In genomic region chr2:231384970-231385369, GRCh38 we compare ENCODE assay signal across 16 cellular contexts. TPM values are rescaled to one million over a fixed set of nuclear protein-coding genes. Genes with fewer than 3 reads are reported as not detected.
DNase-seq lines count a peak whose midpoint lies in the region; FAIRE-seq and TF ChIP-seq lines count a peak whose summit lies in the region.
"Had no signal": no experiment of that assay in that cellular context is flagged by ENCODE, and none has a peak within 500 bp of the region (broad histone marks: within the 10 kb centered on the region; RNA-seq: fewer than 3 reads in every experiment).

No MANE protein-coding gene starts in this region.

- in situ Hi-C loops in G401 (cut with HindIII; ENCODE audit: low sequenced_read_pairs), result no loop called here

- no peaks in the 10 kb centered on the region for H3K27me3 ChIP-seq in endodermal cell (ENCODE audit: control insufficient read depth, insufficient read depth, low read length, poor library complexity, severe bottlenecking)

- H3K9ac ChIP-seq in endodermal cell (ENCODE audit: extremely low read depth, low read length, poor library complexity, severe bottlenecking), result no peak overlapping the region

- TF ChIP-seq CTCF in D721Med (IDR thresholded peaks at IDR 0.05; ENCODE audit: insufficient read depth, missing control alignments) (no peak), HFFc6 (IDR thresholded peaks at IDR 0.05) (no peak), endodermal cell (conservative IDR thresholded peaks at IDR 0.05) (no peak)

- no peaks in the 10 kb centered on the region for H3K36me3 ChIP-seq in endodermal cell (ENCODE audit: control insufficient read depth, insufficient read depth, low read length)

- H3K27ac ChIP-seq in endodermal cell (ENCODE audit: low read depth, low read length), result no peak overlapping the region
- H3K27ac ChIP-seq: A549, C4-2B had no signal

- H3K4me3 Mint-ChIP-seq in HFFc6, result no peak overlapping the region
- peak overlapping the region in 3 of 5 donors; percentile 21 to 29 (median 27) for H3K4me3 Mint-ChIP-seq in immature natural killer cell
- H3K4me3 Mint-ChIP-seq in endodermal cell, result no peak overlapping the region

- no peak overlapping the region for H3K4me3 ChIP-seq in endodermal cell (ENCODE audit: low read length)
- H3K4me3 ChIP-seq: A549 had no signal

- H3K4me1 ChIP-seq in endodermal cell (ENCODE audit: control insufficient read depth, insufficient read depth, low read length), result peaks cover 2% of the 10 kb centered on the region

- H3K36me3 Mint-ChIP-seq in HFFc6 (ENCODE audit: low read depth) (peaks cover 30% of the 10 kb centered on the region), immature natural killer cell (no peaks in the 10 kb centered on the region), endodermal cell (ENCODE audit: low read depth) (no peaks in the 10 kb centered on the region)

- H3K27ac Mint-ChIP-seq in HFFc6, result no peak overlapping the region
- H3K27ac Mint-ChIP-seq in immature natural killer cell, result peak overlapping the region; percentile 80 to 99 (median 90)
- H3K27ac Mint-ChIP-seq in endodermal cell, result no peak overlapping the region

- DNase-seq in D721Med (ENCODE audit: insufficient read length, low spot score) (no peak), HFFc6 (peak; percentile 6), RPMI7951 (ENCODE audit: low read depth) (peak; percentile 40), immature natural killer cell (no peak), G401 (ENCODE audit: low spot score) (no peak), endodermal cell (no peak), germinal center (ENCODE audit: low spot score) (no peak)
- DNase-seq: Kasumi-1, NCI-H1048, NCI-H146, NCI-H2081, NCI-H524, SHP77, T-helper 1 cell had no signal

- peaks cover 31% of the 10 kb centered on the region for H3K9me3 Mint-ChIP-seq in HFFc6
- H3K9me3 Mint-ChIP-seq in immature natural killer cell, result no peaks in the 10 kb centered on the region
- peaks cover 17% of the 10 kb centered on the region for H3K9me3 Mint-ChIP-seq in endodermal cell

- H3K4me1 Mint-ChIP-seq in HFFc6 (ENCODE audit: low read depth) (peaks cover 24% of the 10 kb centered on the region), immature natural killer cell (peaks cover 69 to 78% of the 10 kb centered on the region in 2 donors), endodermal cell (no peaks in the 10 kb centered on the region)

- FAIRE-seq in D721Med (lab: Jason Lieb, UNC), result peak; percentile 16
- FAIRE-seq: A549 had no signal

- H3K27me3 Mint-ChIP-seq in HFFc6 (ENCODE audit: insufficient read depth), result peaks cover 15% of the 10 kb centered on the region
- peaks cover 17 to 22% (median 21%) of the 10 kb centered on the region in 3 donors for H3K27me3 Mint-ChIP-seq in immature natural killer cell (ENCODE audit: low read depth in 3 of 3)
- H3K27me3 Mint-ChIP-seq in endodermal cell (ENCODE audit: insufficient read depth), result no peaks in the 10 kb centered on the region

- H3K9me3 ChIP-seq in endodermal cell (ENCODE audit: control insufficient read depth, low read length), result peaks cover 11% of the 10 kb centered on the region

- WGBS in endodermal cell (ENCODE audit: insufficient coverage in 1 of 2, insufficient read length in 1 of 2), 2 experiments, result 80 to 98% methylated on average over 1 to 2 of the region's 2 CpGs

RNA-seq across cellular contexts. Expression of gene B3GNT7, which starts 10.5 kb away (rescaled TPM):
- total RNA-seq in HFFc6 (2021; fragmentation: NEBNext Ultra II Directional; extraction: Animal tissue kit (Norgen Biotek cat#: 25700)), result under 1 TPM in 5 of 6 experiments, not detected in 1; 0.09 to 0.15 (median 0.11) TPM
- total RNA-seq in RPMI7951 (2014; rRNA removed; shearing (Covaris generic)), result 0.49 and 0.60 TPM in 2 replicates
- polyA plus RNA-seq in immature natural killer cell, result 1 to 10 TPM; 5.8 to 8.9 (median 7.8) TPM
- 0.14 and 0.18 TPM in 2 replicates for total RNA-seq in G401 (2014; rRNA removed; shearing (Covaris generic))
- total RNA-seq in endodermal cell, result 10 to 100 TPM; 13.0 to 32.3 TPM
- 5.7 TPM for polyA plus RNA-seq in endodermal cell (2013, experiment 1 of 2)
- polyA plus RNA-seq in endodermal cell (2013, experiment 2 of 2), result 3.7 TPM

Comparison
In these comparisons a context has a peak if more than half of its experiments do, and no peak if none do; other contexts are left out.
1. DNase-seq: peak in HFFc6 (single experiment) and RPMI7951 (single experiment); none in D721Med (single experiment), immature natural killer cell (0 of 3), G401 (single experiment), endodermal cell (single experiment) and germinal center (single experiment).
2. H3K27ac Mint-ChIP-seq: peak in immature natural killer cell (6 of 6); none in HFFc6 (single experiment) and endodermal cell (single experiment).
3. H3K4me3 Mint-ChIP-seq: peak in immature natural killer cell (3 of 5); none in HFFc6 (single experiment) and endodermal cell (single experiment).